In genomic region chr16:12646098-12646489, GRCh38 we compare ENCODE assay signal across 20 cellular contexts.
A peak's percentile ranks its signal among the peaks of the same experiment; 100 is the strongest.
DNase-seq lines count a peak whose midpoint lies in the region; ATAC-seq and TF ChIP-seq lines count a peak whose summit lies in the region.
"Had no signal": no experiment of that assay in that cellular context is flagged by ENCODE, and none has a peak within 500 bp of the region (broad histone marks: within the 10 kb centered on the region; RNA-seq: fewer than 3 reads in every experiment).

No MANE protein-coding gene starts in this region.

- H3K27ac ChIP-seq in naive thymus-derived CD4-positive, alpha-beta T cell (ENCODE audit: low read depth, low read length) = peak overlapping the region; percentile 1
- H3K27ac ChIP-seq in upper lobe of left lung = no peak overlapping the region
- H3K27ac ChIP-seq: C4-2B, cardiac muscle cell, parathyroid adenoma, Peyer's patch, SK-N-MC had no signal

- H3K9me3 Mint-ChIP-seq in activated CD4-positive, alpha-beta T cell treated with anti-CD3 and anti-CD28 coated beads for 36 hours (ENCODE audit: low read depth) = peaks cover 6% of the 10 kb centered on the region
- H3K9me3 Mint-ChIP-seq in activated T-helper 1 cell treated with anti-CD3 and anti-CD28 coated beads, Interleukin-12 subunit alpha, Interleukin-12 subunit beta, Interleukin-2, Interleukin-4 antibody, amounts not matched to agents 30 ng/mL and 10 ng/mL and 1 ng/mL, durations not matched to agents 14 hours and 24 hours and 36 hours = peaks cover 12% of the 10 kb centered on the region
- H3K9me3 Mint-ChIP-seq in naive thymus-derived CD4-positive, alpha-beta T cell = peaks cover 0 to 20% (median 4%) of the 10 kb centered on the region in 11 donors

- no peaks in the 10 kb centered on the region for H3K9me3 ChIP-seq in naive thymus-derived CD4-positive, alpha-beta T cell (ENCODE audit: control insufficient read depth in 2 of 3, low read length in 3 of 3)
- H3K9me3 ChIP-seq in upper lobe of left lung = no peaks in the 10 kb centered on the region
- H3K9me3 ChIP-seq: Peyer's patch had no signal

- no peak for ATAC-seq in activated CD4-positive, alpha-beta T cell treated with anti-CD3 and anti-CD28 coated beads for 36 hours
- peak; percentile 16 for ATAC-seq in GM21423 (IDR thresholded peaks at IDR 0.05; ENCODE audit: unreplicated experiment)
- ATAC-seq in naive thymus-derived CD4-positive, alpha-beta T cell = no peak
- no peak for ATAC-seq in upper lobe of left lung (ENCODE audit: low FRiP score in 2 of 2)
- ATAC-seq: esophagus mucosa had no signal

- CTCF ChIA-PET in activated CD4-positive, alpha-beta T cell treated with anti-CD3 and anti-CD28 coated beads for 36 hours (lab: Charles Lee) = interaction anchor here (1.2 kb wide), 1 partner anchor 110 kb away, joined by 3 read pairs; no protein-coding TSS in a partner anchor
- CTCF ChIA-PET in naive thymus-derived CD4-positive, alpha-beta T cell (lab: Charles Lee) = no interaction called here

- no peaks in the 10 kb centered on the region for H3K27me3 ChIP-seq in naive thymus-derived CD4-positive, alpha-beta T cell (ENCODE audit: control insufficient read depth in 2 of 2, insufficient read depth in 2 of 2, low read length in 2 of 2)
- H3K27me3 ChIP-seq in upper lobe of left lung = no peaks in the 10 kb centered on the region
- H3K27me3 ChIP-seq: cardiac muscle cell, Peyer's patch had no signal

- TF ChIP-seq CTCF in upper lobe of left lung (IDR thresholded peaks at IDR 0.05) = no peak

- peak overlapping the region; percentile 92 for H3K27ac Mint-ChIP-seq in activated CD4-positive, alpha-beta T cell treated with anti-CD3 and anti-CD28 coated beads for 36 hours
- peak overlapping the region; percentile 94 for H3K27ac Mint-ChIP-seq in activated T-helper 1 cell treated with anti-CD3 and anti-CD28 coated beads, Interleukin-12 subunit alpha, Interleukin-12 subunit beta, Interleukin-2, Interleukin-4 antibody, amounts not matched to agents 30 ng/mL and 10 ng/mL and 1 ng/mL, durations not matched to agents 14 hours and 24 hours and 36 hours
- peak overlapping the region in 3 of 9 donors; percentile 11 to 95 (median 56) for H3K27ac Mint-ChIP-seq in naive thymus-derived CD4-positive, alpha-beta T cell
- H3K27ac Mint-ChIP-seq: type B pancreatic cell had no signal

- peaks cover 4% of the 10 kb centered on the region for H3K27me3 Mint-ChIP-seq in activated CD4-positive, alpha-beta T cell treated with anti-CD3 and anti-CD28 coated beads for 36 hours
- no peaks in the 10 kb centered on the region for H3K27me3 Mint-ChIP-seq in activated T-helper 1 cell treated with anti-CD3 and anti-CD28 coated beads, Interleukin-12 subunit alpha, Interleukin-12 subunit beta, Interleukin-2, Interleukin-4 antibody, amounts not matched to agents 30 ng/mL and 10 ng/mL and 1 ng/mL, durations not matched to agents 14 hours and 24 hours and 36 hours (ENCODE audit: insufficient read depth)
- H3K27me3 Mint-ChIP-seq in naive thymus-derived CD4-positive, alpha-beta T cell = peaks cover 0 to 5% (median 0%) of the 10 kb centered on the region in 5 donors

- no peaks in the 10 kb centered on the region for H3K36me3 Mint-ChIP-seq in activated CD4-positive, alpha-beta T cell treated with anti-CD3 and anti-CD28 coated beads for 36 hours (ENCODE audit: low read depth)
- H3K36me3 Mint-ChIP-seq in activated T-helper 1 cell treated with anti-CD3 and anti-CD28 coated beads, Interleukin-12 subunit alpha, Interleukin-12 subunit beta, Interleukin-2, Interleukin-4 antibody, amounts not matched to agents 30 ng/mL and 10 ng/mL and 1 ng/mL, durations not matched to agents 14 hours and 24 hours and 36 hours (ENCODE audit: low read depth) = peaks cover 5% of the 10 kb centered on the region
- H3K36me3 Mint-ChIP-seq in naive thymus-derived CD4-positive, alpha-beta T cell = peaks cover 0 to 15% (median 0%) of the 10 kb centered on the region in 5 donors
- H3K36me3 Mint-ChIP-seq: type B pancreatic cell had no signal

- no peaks in the 10 kb centered on the region for H3K36me3 ChIP-seq in naive thymus-derived CD4-positive, alpha-beta T cell (ENCODE audit: control insufficient read depth in 2 of 3, insufficient read depth in 3 of 3, low read length in 3 of 3)
- H3K36me3 ChIP-seq in upper lobe of left lung = no peaks in the 10 kb centered on the region
- H3K36me3 ChIP-seq: cardiac muscle cell, HAP-1, Peyer's patch had no signal

- peaks cover 22% of the 10 kb centered on the region for H3K4me1 Mint-ChIP-seq in activated CD4-positive, alpha-beta T cell treated with anti-CD3 and anti-CD28 coated beads for 36 hours
- peaks cover 26% of the 10 kb centered on the region for H3K4me1 Mint-ChIP-seq in activated T-helper 1 cell treated with anti-CD3 and anti-CD28 coated beads, Interleukin-12 subunit alpha, Interleukin-12 subunit beta, Interleukin-2, Interleukin-4 antibody, amounts not matched to agents 30 ng/mL and 10 ng/mL and 1 ng/mL, durations not matched to agents 14 hours and 24 hours and 36 hours (ENCODE audit: low read depth)
- peaks cover 13 to 30% (median 20%) of the 10 kb centered on the region in 7 donors for H3K4me1 Mint-ChIP-seq in naive thymus-derived CD4-positive, alpha-beta T cell

- 64 to 68% methylated on average over 4 of the region's 4 CpGs for whole genome bisulfite sequencing in upper lobe of left lung, 2 donors

- POLR2A ChIA-PET in activated CD4-positive, alpha-beta T cell treated with anti-CD3 and anti-CD28 coated beads for 36 hours (lab: Charles Lee) = interaction anchor here (1.5 kb wide), 1 partner anchor 33 kb away, joined by 9 read pairs; no protein-coding TSS in a partner anchor
- POLR2A ChIA-PET in naive thymus-derived CD4-positive, alpha-beta T cell (lab: Charles Lee) = no interaction called here

- no peak overlapping the region for H3K4me3 ChIP-seq in naive thymus-derived CD4-positive, alpha-beta T cell (ENCODE audit: low read length)
- no peak overlapping the region for H3K4me3 ChIP-seq in upper lobe of left lung
- H3K4me3 ChIP-seq: cardiac muscle cell, HAP-1, Peyer's patch, SK-N-MC had no signal

- intact Hi-C loops in activated CD4-positive, alpha-beta T cell treated with anti-CD3 and anti-CD28 coated beads for 36 hours (cut with DNase I, micrococcal nuclease) = loop anchor here (1.0 to 5.0 kb wide), 3 partner anchors 33 to 106 kb away; no protein-coding TSS in a partner anchor
- intact Hi-C loops in activated T-helper 1 cell treated with anti-CD3 and anti-CD28 coated beads, Interleukin-12 subunit alpha, Interleukin-12 subunit beta, Interleukin-2, Interleukin-4 antibody, amounts not matched to agents 30 ng/mL and 10 ng/mL and 1 ng/mL, durations not matched to agents 14 hours and 24 hours and 36 hours (cut with micrococcal nuclease) = loop anchor here (1.0 to 2.0 kb wide), 2 partner anchors 33 to 157 kb away; partner anchors contain the start of gene CPPED1
- intact Hi-C loops in naive thymus-derived CD4-positive, alpha-beta T cell (cut with micrococcal nuclease) = loop anchor here in 1 of 2 donors (5.0 kb wide), 1 partner anchor 156 kb away; the partner anchor contains the start of gene CPPED1

- TF ChIP-seq EP300 in upper lobe of left lung (IDR thresholded peaks at IDR 0.05) = no peak

- no peak for DNase-seq in activated CD4-positive, alpha-beta T cell treated with anti-CD3 and anti-CD28 coated beads for 36 hours
- DNase-seq in activated CD4-positive, alpha-beta T cell treated with anti-CD3 and anti-CD28 coated beads for 4 hours = no peak
- no peak for DNase-seq in activated T-helper 1 cell treated with anti-CD3 and anti-CD28 coated beads, Interleukin-12 subunit alpha, Interleukin-12 subunit beta, Interleukin-2, Interleukin-4 antibody, amounts not matched to agents 30 ng/mL and 10 ng/mL and 1 ng/mL, durations not matched to agents 14 hours and 24 hours and 36 hours (ENCODE audit: low spot score)
- no peak for DNase-seq in naive thymus-derived CD4-positive, alpha-beta T cell
- DNase-seq in upper lobe of left lung = no peak
- no peak for DNase-seq in medulla oblongata (ENCODE audit: extremely low spot score)
- DNase-seq in NCI-H1092 (lab: John Stamatoyannopoulos, UW) = no peak
- DNase-seq: Karpas-422, NCI-H1417, NCI-H2171, NCI-H82, Peyer's patch had no signal

- H3K4me3 Mint-ChIP-seq in activated CD4-positive, alpha-beta T cell treated with anti-CD3 and anti-CD28 coated beads for 36 hours = peak overlapping the region; percentile 37
- H3K4me3 Mint-ChIP-seq in activated T-helper 1 cell treated with anti-CD3 and anti-CD28 coated beads, Interleukin-12 subunit alpha, Interleukin-12 subunit beta, Interleukin-2, Interleukin-4 antibody, amounts not matched to agents 30 ng/mL and 10 ng/mL and 1 ng/mL, durations not matched to agents 14 hours and 24 hours and 36 hours = no peak overlapping the region
- H3K4me3 Mint-ChIP-seq in naive thymus-derived CD4-positive, alpha-beta T cell = peak overlapping the region in 3 of 10 donors; percentile 25 to 63 (median 33)
- H3K4me3 Mint-ChIP-seq: type B pancreatic cell had no signal

- no peak for TF ChIP-seq POLR2A in upper lobe of left lung (IDR thresholded peaks at IDR 0.05)

- H3K4me1 ChIP-seq in naive thymus-derived CD4-positive, alpha-beta T cell (ENCODE audit: control insufficient read depth in 2 of 2, insufficient read depth in 2 of 2, low read length in 2 of 2) = peaks cover 0 to 9% of the 10 kb centered on the region in 2 donors
- H3K4me1 ChIP-seq in upper lobe of left lung = no peaks in the 10 kb centered on the region
- H3K4me1 ChIP-seq: HAP-1, parathyroid adenoma, Peyer's patch had no signal
